Comparison of ENCODE assay signal across 8 cellular contexts in the genomic region with DNA sequence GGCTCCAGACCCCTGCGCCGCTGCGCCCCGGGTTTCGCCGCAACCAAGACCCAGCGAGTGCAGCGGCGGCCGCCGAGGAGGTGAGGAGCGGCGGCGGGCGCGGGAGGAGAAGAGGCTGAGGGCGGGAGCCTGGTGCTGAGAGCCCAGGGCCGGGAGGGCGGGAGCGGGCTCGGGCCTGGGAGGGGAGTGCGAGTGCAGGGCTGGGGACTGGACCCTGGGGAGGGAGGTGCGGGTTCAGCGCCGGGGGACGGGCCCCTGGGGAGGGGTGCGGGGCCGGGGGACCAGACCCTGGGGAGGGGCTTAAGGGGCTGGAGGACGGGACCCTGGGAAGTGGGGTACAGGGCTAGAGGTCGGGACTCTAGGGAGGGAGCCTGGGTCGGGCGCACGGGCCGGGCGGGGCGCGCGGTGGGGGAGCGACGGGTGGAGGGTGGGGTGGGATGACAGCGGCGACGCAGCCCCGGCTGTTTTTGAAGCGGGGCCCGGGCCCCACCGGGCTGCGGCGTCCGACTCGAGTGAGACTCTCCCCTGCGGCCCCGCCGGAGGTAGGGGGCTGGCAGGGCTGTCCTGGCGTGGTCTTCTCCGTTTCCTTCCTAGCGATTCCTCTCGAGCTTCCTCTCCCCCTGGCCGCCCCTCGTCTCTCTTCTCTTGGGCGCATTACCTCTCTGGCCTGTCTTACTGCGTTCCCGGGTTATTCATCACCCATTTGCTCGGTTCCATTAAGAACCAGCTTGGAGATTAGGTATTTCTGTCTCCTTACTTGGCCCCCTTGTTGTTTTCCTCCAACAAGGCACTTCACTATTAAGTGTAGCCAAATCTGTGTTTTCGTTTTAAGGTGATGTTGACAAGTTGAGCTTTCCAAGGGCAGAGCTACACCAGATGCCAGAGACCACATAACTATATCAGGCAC. TPM values are rescaled to one million over a fixed set of nuclear protein-coding genes. Genes with fewer than 3 reads are reported as not detected.
DNase-seq lines count a peak whose midpoint lies in the region; ATAC-seq and TF ChIP-seq lines count a peak whose summit lies in the region.

No MANE protein-coding gene starts in this region.

- no peaks in the 10 kb centered on the region for H3F3A ChIP-seq in neural cell (ENCODE audit: insufficient read depth, low read length, poor library complexity, severe bottlenecking)

- peaks cover 22 to 62% of the 10 kb centered on the region in 2 experiments for H3K79me1 ChIP-seq in IMR-90 (ENCODE audit: low read depth in 1 of 2, low read length in 2 of 2)

- H2BK5ac ChIP-seq in IMR-90 (ENCODE audit: low read depth, low read length, poor library complexity, severe bottlenecking) = peak overlapping the region; percentile 88

- H2AFZ ChIP-seq in IMR-90 (replicated peaks; ENCODE audit: low read length, poor library complexity) = peak overlapping the region; percentile 92
- peak overlapping the region; percentile 21 for H2AFZ ChIP-seq in neural cell (ENCODE audit: low read depth, low read length)

- no peak overlapping the region for H2BK15ac ChIP-seq in IMR-90 (ENCODE audit: low read depth, low read length)

- no TSS peak for BruUV-seq in IMR-90 (replicated peaks; lab: Mats Ljungman, UMichigan)

- DNase-seq in COLO668 (lab: John Stamatoyannopoulos, UW; ENCODE audit: unreplicated experiment) (peak; percentile 47), IMR-90 (no peak), fibroblast of mammary gland (ENCODE audit: low read depth) (peak; percentile 16), vagina (ENCODE audit: extremely low spot score in 2 of 2) (no peak), NCI-H2107 treated with DMSO at 0.1 percent for 48 hours (lab: John Stamatoyannopoulos, UW; ENCODE audit: unreplicated experiment) (no peak)
- DNase-seq in activated T-cell treated with anti-CD3 and anti-CD28 coated beads, Interleukin-2, amount 50 U/mL, for 4 hours = peak; percentile 24

- H3K27me3 Mint-ChIP-seq in activated T-cell treated with anti-CD3 and anti-CD28 coated beads, Interleukin-2, amount 50 U/mL, for 4 hours (ENCODE audit: low read depth) = no peaks in the 10 kb centered on the region

- 0 out of 2 replicates have a peak overlapping the region, but pooled peaks have one; percentile 59 for H2AK5ac ChIP-seq in IMR-90 (ENCODE audit: low read depth, low read length)

- peak overlapping the region; percentile 76; the same call in 1 of the 2 replicates for H4K91ac ChIP-seq in IMR-90 (ENCODE audit: insufficient read depth, low read depth, low read length)

- peak overlapping the region; percentile 35 for H3K4ac ChIP-seq in IMR-90 (ENCODE audit: low read depth, low read length)

- no peaks in the 10 kb centered on the region for H3K9me2 ChIP-seq in neural cell (ENCODE audit: insufficient read depth, low read length)

- peaks cover 30% of the 10 kb centered on the region for H3K79me2 ChIP-seq in neural cell (replicated peaks; ENCODE audit: insufficient read depth, low read length)

- H4K20me1 ChIP-seq in IMR-90 (ENCODE audit: insufficient read depth, low read length) (peaks cover 11% of the 10 kb centered on the region; the same call in 1 of the 2 replicates), neural cell (ENCODE audit: insufficient read depth) (no peaks in the 10 kb centered on the region)

- peak overlapping the region; percentile 84 for H3K27ac ChIP-seq in IMR-90 (ENCODE audit: insufficient read depth, low read length)
- H3K27ac ChIP-seq in neural cell (ENCODE audit: low read length) = peak overlapping the region; percentile 61
- H3K27ac ChIP-seq in vagina = peak overlapping the region; percentile 94

- H4K5ac ChIP-seq in IMR-90 (ENCODE audit: low read depth, low read length) = peak overlapping the region; percentile 30; the same call in 1 of the 2 replicates

- H3K36me3 ChIP-seq in IMR-90 (ENCODE audit: control insufficient read depth, insufficient read depth, low read length) (peaks cover 15% of the 10 kb centered on the region), neural cell (ENCODE audit: insufficient read depth, low read length) (no peaks in the 10 kb centered on the region), vagina (no peaks in the 10 kb centered on the region)

- H3K27me3 ChIP-seq in IMR-90 (ENCODE audit: control insufficient read depth, insufficient read depth, low read length) (no peaks in the 10 kb centered on the region), neural cell (ENCODE audit: insufficient read depth, low read depth, low read length) (no peaks in the 10 kb centered on the region), vagina (no peaks in the 10 kb centered on the region)

- no peaks in the 10 kb centered on the region for H3K9me3 ChIP-seq in IMR-90 (ENCODE audit: control insufficient read depth, insufficient read depth, low read length)
- H3K9me3 ChIP-seq in neural cell (ENCODE audit: low read length) = no peaks in the 10 kb centered on the region
- no peaks in the 10 kb centered on the region for H3K9me3 ChIP-seq in vagina

- POLR2A ChIA-PET in IMR-90 (lab: Charles Lee; ENCODE audit: unreplicated experiment) = interaction anchor here (0.5 to 0.6 kb wide), 2 partner anchors 9 to 48 kb away, joined by 3 to 5 read pairs; no protein-coding TSS in a partner anchor

- H2BK120ac ChIP-seq in IMR-90 (ENCODE audit: low read depth, low read length) = peak overlapping the region; percentile 11

- H3K23ac ChIP-seq in IMR-90 (ENCODE audit: low read depth, low read length) = peak overlapping the region; percentile 91

- H3K9ac ChIP-seq in IMR-90 (ENCODE audit: low read depth, low read length) (peak overlapping the region; percentile 87), neural cell (ENCODE audit: low read length) (peak overlapping the region; percentile 72)

- H3K4me1 ChIP-seq in IMR-90 (ENCODE audit: control insufficient read depth, insufficient read depth, low read length) (peaks cover 11% of the 10 kb centered on the region), vagina (peaks cover 55% of the 10 kb centered on the region)

- CTCF ChIA-PET in IMR-90 (lab: Yijun Ruan, JAX) = interaction anchor here (0.6 to 0.8 kb wide), 7 partner anchors 44 to 1825 kb away, joined by 3 to 6 read pairs (median 3); partner anchors contain the start of gene FAM118A

- ATAC-seq in GM21447 (IDR thresholded peaks at IDR 0.05; ENCODE audit: unreplicated experiment) (peak; percentile 35), IMR-90 (ENCODE audit: low read depth) (peak; percentile 49)
- ATAC-seq in activated T-cell treated with anti-CD3 and anti-CD28 coated beads, Interleukin-2, amount 50 U/mL, for 4 hours = peak; percentile 43 to 50

- peak overlapping the region; percentile 96 for H3K4me3 Mint-ChIP-seq in activated T-cell treated with anti-CD3 and anti-CD28 coated beads, Interleukin-2, amount 50 U/mL, for 4 hours

- H2AK9ac ChIP-seq in IMR-90 (replicated peaks; ENCODE audit: low read depth, low read length, poor library complexity) = peak overlapping the region; percentile 91

- no peak overlapping the region for H2BK20ac ChIP-seq in IMR-90 (ENCODE audit: low read depth, low read length)

- peaks cover 16% of the 10 kb centered on the region for H3K36me3 Mint-ChIP-seq in activated T-cell treated with anti-CD3 and anti-CD28 coated beads, Interleukin-2, amount 50 U/mL, for 4 hours (ENCODE audit: insufficient read depth)

- in situ Hi-C loops in IMR-90 (cut with MboI; ENCODE audit: low sequenced_read_pairs) = no loop called here

- peaks cover 7% of the 10 kb centered on the region for H3K9me1 ChIP-seq in IMR-90 (ENCODE audit: insufficient read depth, low read length)

- peak overlapping the region; percentile 23; the same call in 1 of the 2 replicates for H3K56ac ChIP-seq in IMR-90 (ENCODE audit: extremely low read depth, insufficient read depth, low read length)

- H3K4me1 Mint-ChIP-seq in activated T-cell treated with anti-CD3 and anti-CD28 coated beads, Interleukin-2, amount 50 U/mL, for 4 hours (ENCODE audit: low read depth) = peaks cover 59% of the 10 kb centered on the region

- TF ChIP-seq RAD21 in IMR-90 (IDR thresholded peaks at IDR 0.05; ENCODE audit: low read length) (no peak), neural cell (conservative IDR thresholded peaks at IDR 0.05) (no peak)

- TF ChIP-seq EP300 in neural cell (conservative IDR thresholded peaks at IDR 0.05; ENCODE audit: poor library complexity, severe bottlenecking) = no peak

- dilution Hi-C loops in IMR-90 (cut with HindIII; ENCODE audit: low sequenced_read_pairs, unreplicated experiment) = no loop called here

- no peaks in the 10 kb centered on the region for H3K9me3 Mint-ChIP-seq in activated T-cell treated with anti-CD3 and anti-CD28 coated beads, Interleukin-2, amount 50 U/mL, for 4 hours

- H3K14ac ChIP-seq in IMR-90 (replicated peaks; ENCODE audit: low read depth, low read length) = peak overlapping the region; percentile 94

- H3K18ac ChIP-seq in IMR-90 (ENCODE audit: low read depth, low read length) = peak overlapping the region; percentile 16

- no peak for TF ChIP-seq POLR2A in IMR-90 (IDR thresholded peaks at IDR 0.05; ENCODE audit: low read depth, low read length)
- TF ChIP-seq POLR2A in vagina (IDR thresholded peaks at IDR 0.05) = no peak

- TF ChIP-seq CTCF in IMR-90 (conservative IDR thresholded peaks at IDR 0.05; ENCODE audit: low read depth, low read length) (no peak), fibroblast of mammary gland (conservative IDR thresholded peaks at IDR 0.05; ENCODE audit: control insufficient read depth, insufficient read depth, low read depth, low read length) (no peak), neural cell (IDR thresholded peaks at IDR 0.05; ENCODE audit: poor library complexity, severe bottlenecking) (no peak), vagina (IDR thresholded peaks at IDR 0.05) (no peak)

- peak overlapping the region; percentile 99 for H3K4me2 ChIP-seq in IMR-90 (ENCODE audit: low read depth, low read length)
- H3K4me2 ChIP-seq in neural cell (ENCODE audit: low read length) = peak overlapping the region; percentile 91

- H3K4me3 ChIP-seq in IMR-90 (ENCODE audit: insufficient read depth, low read depth, low read length) = peak overlapping the region; percentile 86
- H3K4me3 ChIP-seq in fibroblast of mammary gland (ENCODE audit: control insufficient read depth, low read depth, low read length) = peak overlapping the region; percentile 66
- peak overlapping the region; percentile 99 for H3K4me3 ChIP-seq in neural cell (ENCODE audit: low read length)
- peak overlapping the region; percentile 93 to 95 for H3K4me3 ChIP-seq in vagina

- WGBS in IMR-90 (ENCODE audit: extremely low coverage in 2 of 2, insufficient read length in 1 of 2), 2 experiments = 1% methylated on average over 26 of the region's 65 CpGs; no CpG with 5 or more reads in 1 of the 2 experiments

- H4K8ac ChIP-seq in IMR-90 (ENCODE audit: low read depth in 2 of 2, low read length in 2 of 2) = peak overlapping the region; percentile 69 to 72; a peak in 2 of 4 replicates

- intact Hi-C loops in IMR-90 (cut with micrococcal nuclease) = no loop called here
- intact Hi-C loops in vagina (cut with DNase I) = no loop called here

TF ChIP-seq in neural cell, 6 proteins besides CTCF, POLR2A, EP300 and RAD21 (continues in another document):
- TF ChIP-seq POLR2AphosphoS5 (IDR thresholded peaks at IDR 0.05) = no peak

RNA-seq across cellular contexts. Expression of gene NUP50, which starts 0.7 kb away (rescaled TPM):
- total RNA-seq in IMR-90 (2012; rRNA removed) = 61.1 and 65.4 TPM in 2 replicates
- 10.3 and 12.8 TPM in 2 replicates for polyA plus RNA-seq in IMR-90 (2012; rRNA removed)
- polyA plus RNA-seq in IMR-90 (2012; cell fraction: cytosol; rRNA removed) = 6.0 and 7.5 TPM in 2 replicates
- 5.9 and 17.2 TPM in 2 replicates for polyA plus RNA-seq in IMR-90 (2012; cell fraction: nucleus; rRNA removed; ENCODE audit: low replicate concordance)
- 100 to 1,000 TPM; 155 to 164 (median 163) TPM for total RNA-seq in activated T-cell treated with anti-CD3 and anti-CD28 coated beads, Interleukin-2, amount 50 U/mL, for 4 hours
- 33.0 and 38.7 TPM in 2 replicates for polyA plus RNA-seq in neural cell
- 73.0 and 82.9 TPM in 2 replicates for polyA minus RNA-seq in neural cell
- 76.9 TPM for total RNA-seq in vagina

Comparison
In these comparisons a context has a peak if more than half of its experiments do, and no peak if none do; other contexts are left out.
1. DNase-seq: peak in COLO668 (single experiment), activated T-cell treated with anti-CD3 and anti-CD28 coated beads, Interleukin-2, amount 50 U/mL, for 4 hours (single experiment) and fibroblast of mammary gland (single experiment); none in IMR-90 (single experiment), vagina (0 of 2) and NCI-H2107 treated with DMSO at 0.1 percent for 48 hours (single experiment).
2. Peak in every context shown above with its lines, with median percentiles within 50 percentile points of each other: ATAC-seq, H3K27ac ChIP-seq and H3K4me3 ChIP-seq.